In the genomic region with DNA sequence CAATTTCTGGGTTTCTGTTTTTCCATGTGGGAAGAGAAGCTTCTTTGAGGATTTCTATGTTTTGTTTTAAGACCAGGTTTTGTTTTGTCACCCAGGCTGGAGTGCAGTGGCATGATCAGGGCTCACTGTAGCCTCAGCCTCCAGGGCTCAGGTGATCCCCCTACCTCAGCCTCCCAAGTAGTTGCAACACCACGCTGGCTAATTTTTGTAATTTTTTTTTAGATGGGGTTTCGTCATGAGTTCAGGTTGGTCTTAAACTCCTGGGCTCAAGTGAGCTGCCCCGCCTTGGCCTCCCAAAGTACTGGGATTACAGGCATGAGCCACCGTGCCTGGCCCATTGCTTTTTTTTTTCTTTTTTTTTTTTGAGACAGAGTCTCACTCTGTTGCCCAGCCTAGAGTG, we compare ENCODE assay signal across 35 cellular contexts.
"Had no signal": no experiment of that assay in that cellular context is flagged by ENCODE, and none has a peak within 500 bp of the region (broad histone marks: within the 10 kb centered on the region; RNA-seq: fewer than 3 reads in every experiment).

No MANE protein-coding gene starts in this region.

- H3K4me3 ChIP-seq: MG63 had no signal

- H3K9ac ChIP-seq: KMS-11 had no signal

- H3K27me3 ChIP-seq: MG63 had no signal

- H3K36me3 ChIP-seq: MG63 had no signal

- DNase-seq: Karpas-422, Kasumi-1, KG1, MG63, MM.1S, MV-4-11, NCI-H1048, NCI-H1092, NCI-H1092 treated with DMSO at 0.1 percent for 48 hours, NCI-H1105, NCI-H1105 treated with DMSO at 0.1 percent for 48 hours, NCI-H1417, NCI-H1417 treated with DMSO at 0.1 percent for 48 hours, NCI-H1436, NCI-H1436 treated with DMSO at 0.1 percent for 48 hours, NCI-H146, NCI-H1694, NCI-H1694 treated with DMSO at 0.1 percent for 48 hours, NCI-H187, NCI-H187 treated with DMSO at 0.1 percent for 48 hours, NCI-H1930, NCI-H2029, NCI-H2029 treated with DMSO at 0.1 percent for 48 hours, NCI-H2081, NCI-H2081 treated with DMSO at 0.1 percent for 48 hours, NCI-H2107, NCI-H2171, NCI-H2171 treated with DMSO at 0.1 percent for 48 hours, NCI-H226, NCI-H345, NCI-H446, NCI-H446 treated with DMSO at 0.1 percent for 48 hours, NCI-H510A, NCI-H510A treated with DMSO at 0.1 percent for 48 hours had no signal

- H3K4me2 ChIP-seq: KMS-11 had no signal

- H3K27ac ChIP-seq: KMS-11 had no signal
